Comparison of ENCODE assay signal across 22 cellular contexts in genomic region chr5:1873242-1873959, GRCh38. TPM values are rescaled to one million over a fixed set of nuclear protein-coding genes. Genes with fewer than 3 reads are reported as not detected.
DNase-seq lines count a peak whose midpoint lies in the region; TF ChIP-seq lines count a peak whose summit lies in the region.
"Had no signal": no experiment of that assay in that cellular context is flagged by ENCODE, and none has a peak within 500 bp of the region (broad histone marks: within the 10 kb centered on the region; RNA-seq: fewer than 3 reads in every experiment).

No MANE protein-coding gene starts in this region.

- H3K4me3 ChIP-seq in neuronal stem cell (ENCODE audit: low read length in 2 of 2): no peak overlapping the region
- H3K4me3 ChIP-seq: GM12878, GM23248, HAP-1, K562, SJCRH30 had no signal

- H2AK5ac ChIP-seq in neuronal stem cell (ENCODE audit: low read depth, low read length): peak overlapping the region; percentile 19

- H3K9me3 Mint-ChIP-seq in activated naive CD4-positive, alpha-beta T cell treated with anti-CD3 and anti-CD28 coated beads, Interleukin-2, amount 10 ng/mL, durations not matched to agents 7 days and 5 days: no peaks in the 10 kb centered on the region

- no peak overlapping the region for H4K8ac ChIP-seq in neuronal stem cell (ENCODE audit: low read depth, low read length)

- H3K27me3 Mint-ChIP-seq in activated naive CD4-positive, alpha-beta T cell treated with anti-CD3 and anti-CD28 coated beads, Interleukin-2, amount 10 ng/mL, durations not matched to agents 7 days and 5 days: peaks cover 73% of the 10 kb centered on the region

- peaks cover 43 to 82% (median 80%) of the 10 kb centered on the region in 3 experiments for H3K27me3 ChIP-seq in neuronal stem cell (ENCODE audit: control insufficient read depth in 3 of 3, insufficient read depth in 3 of 3, low read depth in 1 of 3, low read length in 3 of 3)
- H3K27me3 ChIP-seq: SJCRH30 had no signal

- H2AFZ ChIP-seq in neuronal stem cell (ENCODE audit: low read length): no peak overlapping the region
- H2AFZ ChIP-seq: GM23248 had no signal

- H3K27ac Mint-ChIP-seq in activated naive CD4-positive, alpha-beta T cell treated with anti-CD3 and anti-CD28 coated beads, Interleukin-2, amount 10 ng/mL, durations not matched to agents 7 days and 5 days: peak overlapping the region; percentile 19
- H3K27ac Mint-ChIP-seq: CD4-positive, CD25-positive, alpha-beta regulatory T cell had no signal

- no peak overlapping the region for H2BK15ac ChIP-seq in neuronal stem cell (ENCODE audit: low read length)

- no peak overlapping the region for H4K91ac ChIP-seq in neuronal stem cell (ENCODE audit: low read depth, low read length, poor library complexity)

- no peak overlapping the region for H3K4ac ChIP-seq in neuronal stem cell (ENCODE audit: low read length)

- H2BK120ac ChIP-seq in neuronal stem cell (ENCODE audit: low read depth, low read length): no peak overlapping the region

- POLR2A ChIA-PET in RWPE1 (lab: Yijun Ruan, JAX; ENCODE audit: low non-redundant PET): no interaction called here

- peaks cover 6% of the 10 kb centered on the region for H3K79me1 ChIP-seq in neuronal stem cell (ENCODE audit: low read depth, low read length)

- H3K14ac ChIP-seq in neuronal stem cell (ENCODE audit: low read length): no peak overlapping the region

- H3K9ac ChIP-seq in neuronal stem cell (ENCODE audit: low read depth, low read length, poor library complexity): no peak overlapping the region
- H3K9ac ChIP-seq: GM23248 had no signal

- peak overlapping the region; percentile 3 for H3K23ac ChIP-seq in neuronal stem cell (ENCODE audit: low read depth, low read length, poor library complexity)

- DNase-seq in activated naive CD4-positive, alpha-beta T cell treated with anti-CD3 and anti-CD28 coated beads, Interleukin-2, amount 10 ng/mL, durations not matched to agents 7 days and 5 days: no peak
- DNase-seq in activated naive CD4-positive, alpha-beta T cell (lab: John Stamatoyannopoulos, UW): no peak
- DNase-seq in HT-29 (ENCODE audit: low spot score) (peak; percentile 49), RWPE1 (ENCODE audit: low spot score) (no peak), neuronal stem cell (ENCODE audit: low spot score) (no peak), SW480 (ENCODE audit: low spot score) (no peak), OCI-M2 (lab: John Stamatoyannopoulos, UW; ENCODE audit: unreplicated experiment) (no peak)
- DNase-seq: CD4-positive, CD25-positive, alpha-beta regulatory T cell; GM23248; MM.1S; NCI-H1048; NCI-H2029 treated with DMSO at 0.1 percent for 48 hours; NCI-H2171 treated with DMSO at 0.1 percent for 48 hours; NCI-H524 treated with DMSO at 0.1 percent for 48 hours; SJCRH30 had no signal

- H3K9me3 ChIP-seq in neuronal stem cell (replicated peaks in 1 of 2; ENCODE audit: control insufficient read depth in 2 of 2, insufficient read depth in 1 of 2, low read depth in 1 of 2, low read length in 2 of 2): peaks cover 0 to 3% of the 10 kb centered on the region in 2 donors
- H3K9me3 ChIP-seq: HAP-1, SJCRH30 had no signal

- no peak overlapping the region for H2BK5ac ChIP-seq in neuronal stem cell (ENCODE audit: low read length)

- H3K18ac ChIP-seq in neuronal stem cell (ENCODE audit: low read length): no peak overlapping the region

- H3K27ac ChIP-seq in RWPE1: peak overlapping the region; percentile 26; the same call in 1 of the 2 replicates
- no peak overlapping the region for H3K27ac ChIP-seq in neuronal stem cell (replicated peaks; ENCODE audit: low read length)
- H3K27ac ChIP-seq: GM23248, SJCRH30 had no signal

- H3K36me3 ChIP-seq in neuronal stem cell (replicated peaks in 1 of 2; ENCODE audit: control insufficient read depth in 2 of 2, insufficient read depth in 2 of 2, low read length in 2 of 2): peaks cover 0 to 2% of the 10 kb centered on the region in 2 donors
- H3K36me3 ChIP-seq: HAP-1, SJCRH30 had no signal

- H3K4me1 Mint-ChIP-seq in activated naive CD4-positive, alpha-beta T cell treated with anti-CD3 and anti-CD28 coated beads, Interleukin-2, amount 10 ng/mL, durations not matched to agents 7 days and 5 days: peaks cover 3% of the 10 kb centered on the region

- H3K4me3 Mint-ChIP-seq in activated naive CD4-positive, alpha-beta T cell treated with anti-CD3 and anti-CD28 coated beads, Interleukin-2, amount 10 ng/mL, durations not matched to agents 7 days and 5 days: no peak overlapping the region
- H3K4me3 Mint-ChIP-seq: CD4-positive, CD25-positive, alpha-beta regulatory T cell had no signal

- no CpG with 5 or more reads among the region's 13 CpGs for WGBS in neuronal stem cell (ENCODE audit: extremely low coverage in 2 of 2, insufficient read length in 2 of 2, insufficient replicate concordance in 1 of 2), 2 donors

- no peak overlapping the region for H2BK12ac ChIP-seq in neuronal stem cell (ENCODE audit: low read length)

- H3K4me1 ChIP-seq in neuronal stem cell (ENCODE audit: control insufficient read depth in 2 of 2, insufficient read depth in 1 of 2, low read depth in 1 of 2, low read length in 2 of 2): peaks cover 12 to 21% of the 10 kb centered on the region in 2 donors
- H3K4me1 ChIP-seq: HAP-1, SJCRH30 had no signal

- CTCF ChIA-PET in activated naive CD4-positive, alpha-beta T cell treated with anti-CD3 and anti-CD28 coated beads, Interleukin-2, amount 10 ng/mL, durations not matched to agents 7 days and 5 days (lab: Charles Lee): no interaction called here
- CTCF ChIA-PET in RWPE1 (lab: Yijun Ruan, JAX): no interaction called here

- no peaks in the 10 kb centered on the region for H3K36me3 Mint-ChIP-seq in activated naive CD4-positive, alpha-beta T cell treated with anti-CD3 and anti-CD28 coated beads, Interleukin-2, amount 10 ng/mL, durations not matched to agents 7 days and 5 days
- H3K36me3 Mint-ChIP-seq: CD4-positive, CD25-positive, alpha-beta regulatory T cell had no signal

- TF ChIP-seq CTCF in RWPE1 (conservative IDR thresholded peaks at IDR 0.05; ENCODE audit: low read depth): no peak

- H3K4me2 ChIP-seq in neuronal stem cell (ENCODE audit: insufficient read depth, low read length, poor library complexity, severe bottlenecking): no peak overlapping the region

RNA-seq across cellular contexts. Expression of gene IRX4, which starts 9.3 kb away (rescaled TPM):
- not detected in 2 replicates for total RNA-seq in HT-29 (2014; rRNA removed; shearing (Covaris generic))
- not detected for polyA plus RNA-seq in neuronal stem cell (2013, experiment 1 of 2)
- polyA plus RNA-seq in neuronal stem cell (2013, experiment 2 of 2): 0.01 TPM
- total RNA-seq: A673; CD4-positive, CD25-positive, alpha-beta regulatory T cell; GM12878; GM23248; HepG2; K562; LHCN-M2; SJCRH30 had no signal
- polyA plus RNA-seq: BJ; CD4-positive, CD25-positive, alpha-beta regulatory T cell; GM12878; GM23248; HepG2; K562 had no signal
